In the genomic region with DNA sequence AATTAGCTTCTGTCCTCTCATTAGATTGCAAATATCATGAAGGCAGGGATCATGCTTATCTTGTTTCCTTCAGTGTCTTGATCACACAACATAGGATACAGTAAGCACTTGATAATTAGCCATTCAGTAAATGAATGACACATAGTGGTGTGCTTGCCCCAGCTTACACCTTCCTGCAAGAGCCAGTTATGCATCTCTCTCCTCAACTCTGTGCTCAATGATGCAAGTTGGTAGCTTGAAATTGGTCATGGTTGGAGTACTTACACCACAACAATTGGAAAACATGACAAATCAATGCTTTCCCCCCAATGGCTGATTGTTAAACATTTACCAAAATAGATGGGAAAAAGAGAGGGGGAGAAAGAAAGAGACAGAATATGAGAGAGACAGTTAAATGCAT, we compare ENCODE assay signal across 22 cellular contexts.
DNase-seq lines count a peak whose midpoint lies in the region; ATAC-seq and TF ChIP-seq lines count a peak whose summit lies in the region.
"Had no signal": no experiment of that assay in that cellular context is flagged by ENCODE, and none has a peak within 500 bp of the region (broad histone marks: within the 10 kb centered on the region; RNA-seq: fewer than 3 reads in every experiment).

No MANE protein-coding gene starts in this region.

- H3K4me1 ChIP-seq in OCI-LY1 (ENCODE audit: insufficient read depth, low read length, severe bottlenecking) (peaks cover 33% of the 10 kb centered on the region), esophagus muscularis mucosa (no peaks in the 10 kb centered on the region), stomach (no peaks in the 10 kb centered on the region)
- H3K4me1 ChIP-seq: BE2C, BLaER1 had no signal

- H3K9ac ChIP-seq in OCI-LY1 (ENCODE audit: low read length) = no peak overlapping the region
- H3K9ac ChIP-seq: BLaER1 had no signal

- TF ChIP-seq POLR2A in esophagus muscularis mucosa (IDR thresholded peaks at IDR 0.05; ENCODE audit: low read depth) = no peak
- no peak for TF ChIP-seq POLR2A in stomach (IDR thresholded peaks at IDR 0.05)

- no peak for TF ChIP-seq CTCF in OCI-LY1 (IDR thresholded peaks at IDR 0.05; ENCODE audit: low read length)
- TF ChIP-seq CTCF in esophagus muscularis mucosa (IDR thresholded peaks at IDR 0.05) = no peak
- no peak for TF ChIP-seq CTCF in stomach (IDR thresholded peaks at IDR 0.05)

- H3K27ac ChIP-seq in OCI-LY1 (ENCODE audit: low read depth, low read length, poor library complexity, severe bottlenecking) = peak overlapping the region; percentile 14
- H3K27ac ChIP-seq in esophagus muscularis mucosa (replicated peaks in 1 of 4) = no peak overlapping the region
- no peak overlapping the region for H3K27ac ChIP-seq in stomach
- H3K27ac ChIP-seq: BLaER1 had no signal

- no peak overlapping the region for H2AFZ ChIP-seq in OCI-LY1 (ENCODE audit: low read length)

- no peaks in the 10 kb centered on the region for H3K27me3 ChIP-seq in OCI-LY1 (ENCODE audit: insufficient read depth, low read length)
- H3K27me3 ChIP-seq in esophagus muscularis mucosa = no peaks in the 10 kb centered on the region
- H3K27me3 ChIP-seq in stomach = no peaks in the 10 kb centered on the region
- H3K27me3 ChIP-seq: BLaER1 had no signal

- no peaks in the 10 kb centered on the region; the same call in 1 of the 2 replicates for H3K36me3 ChIP-seq in OCI-LY1 (ENCODE audit: insufficient read depth, low read length)
- no peaks in the 10 kb centered on the region for H3K36me3 ChIP-seq in esophagus muscularis mucosa
- no peaks in the 10 kb centered on the region for H3K36me3 ChIP-seq in stomach
- H3K36me3 ChIP-seq: BE2C, BLaER1 had no signal

- TF ChIP-seq EP300 in esophagus muscularis mucosa (IDR thresholded peaks at IDR 0.05) = no peak
- no peak for TF ChIP-seq EP300 in stomach (IDR thresholded peaks at IDR 0.05)

- H3F3A ChIP-seq in OCI-LY1 (ENCODE audit: insufficient read depth, low read length) = no peaks in the 10 kb centered on the region

- H3K9me2 ChIP-seq in OCI-LY1 (ENCODE audit: low read depth, low read length) = no peaks in the 10 kb centered on the region

- intact Hi-C loops in esophagus muscularis mucosa (cut with DNase I) = no loop called here
- intact Hi-C loops in head of caudate nucleus (cut with DNase I) = no loop called here
- intact Hi-C loops in stomach (cut with DNase I; ENCODE audit: low total_unique reads) = no loop called here

- H3K4me3 ChIP-seq in OCI-LY1 (ENCODE audit: low read depth, low read length, poor library complexity, severe bottlenecking) = no peak overlapping the region
- H3K4me3 ChIP-seq in esophagus muscularis mucosa = no peak overlapping the region
- no peak overlapping the region for H3K4me3 ChIP-seq in stomach
- H3K4me3 ChIP-seq: BLaER1 had no signal

- H4K20me1 ChIP-seq in OCI-LY1 (ENCODE audit: insufficient read depth, low read length) = no peaks in the 10 kb centered on the region
- H4K20me1 ChIP-seq: BLaER1 had no signal

- DNase-seq in esophagus muscularis mucosa (ENCODE audit: extremely low spot score) (peak; percentile 12), kidney tubule cell (ENCODE audit: low spot score) (peak; percentile 67), renal cortical epithelial cell (ENCODE audit: low read depth) (peak; percentile 94), DMS53 (lab: John Stamatoyannopoulos, UW) (no peak), head of caudate nucleus (no peak), stomach (no peak)
- DNase-seq: 8988T; ACHN; BE2C; C1 segment of cervical spinal cord; Calu3; CD4-positive, alpha-beta memory T cell; CD4-positive, CD25-positive, alpha-beta regulatory T cell; CD8-positive, alpha-beta memory T cell; COR-L47; DMS79; DND-41; EL; GF-D8 had no signal

- H3K79me2 ChIP-seq in OCI-LY1 (ENCODE audit: insufficient read depth, low read length) = no peaks in the 10 kb centered on the region

- H3K9me3 ChIP-seq in OCI-LY1 (ENCODE audit: low read length) = no peaks in the 10 kb centered on the region
- H3K9me3 ChIP-seq in esophagus muscularis mucosa = no peaks in the 10 kb centered on the region
- H3K9me3 ChIP-seq in stomach = no peaks in the 10 kb centered on the region
- H3K9me3 ChIP-seq: BE2C, BLaER1 had no signal

- ATAC-seq in HG03457 (IDR thresholded peaks at IDR 0.05; ENCODE audit: unreplicated experiment) = no peak

- H3K4me2 ChIP-seq in OCI-LY1 (ENCODE audit: low read length) = no peak overlapping the region
- H3K4me2 ChIP-seq: BLaER1 had no signal

Comparison
In these comparisons a context has a peak if more than half of its experiments do, and no peak if none do; other contexts are left out.
1. DNase-seq: peak in esophagus muscularis mucosa (single experiment), kidney tubule cell (single experiment) and renal cortical epithelial cell (single experiment); none in DMS53 (single experiment), head of caudate nucleus (0 of 42) and stomach (single experiment).